Comparison of ENCODE assay signal across 10 cellular contexts in genomic region chr6:167288712-167289225, GRCh38. TPM values are rescaled to one million over a fixed set of nuclear protein-coding genes. Genes with fewer than 3 reads are reported as not detected.
A peak's percentile ranks its signal among the peaks of the same experiment; 100 is the strongest.
DNase-seq lines count a peak whose midpoint lies in the region; ATAC-seq and TF ChIP-seq lines count a peak whose summit lies in the region.
"Not testable (repeated sequence)": the region's sequence is repeated elsewhere in the genome, so short reads cannot be mapped to it uniquely, and the experiment has no call there.
"Had no signal": no experiment of that assay in that cellular context is flagged by ENCODE, and none has a peak within 500 bp of the region (broad histone marks: within the 10 kb centered on the region; RNA-seq: fewer than 3 reads in every experiment).

No MANE protein-coding gene starts in this region.

- not testable (repeated sequence) for TF ChIP-seq POLR2A in spleen (IDR thresholded peaks at IDR 0.05)

- H3K4me3 ChIP-seq in CD4-positive, CD25-positive, alpha-beta regulatory T cell (ENCODE audit: low read depth, low read length); colonic mucosa; spleen: not testable (repeated sequence)

- H3K36me3 ChIP-seq in CD4-positive, CD25-positive, alpha-beta regulatory T cell (ENCODE audit: control insufficient read depth, insufficient read depth, low read length); colonic mucosa; spleen: not testable (repeated sequence)

- CTCF ChIA-PET in WTC11 (lab: Charles Lee) = interaction anchor here (1.2 to 1.3 kb wide), 2 partner anchors 63 to 70 kb away, joined by 8 to 9 read pairs; no protein-coding TSS in a partner anchor

- WGBS in spleen, 5 donors = 21 to 23% (median 22%) methylated on average over 12 to 14 of the region's 14 CpGs

- not testable (repeated sequence) for H3K27me3 Mint-ChIP-seq in CD4-positive, CD25-positive, alpha-beta regulatory T cell; WTC11 (ENCODE audit: low read depth)

- H3K4me1 ChIP-seq in CD4-positive, CD25-positive, alpha-beta regulatory T cell (ENCODE audit: control insufficient read depth, insufficient read depth, low read length, poor library complexity, severe bottlenecking); colonic mucosa; spleen: not testable (repeated sequence)

- H3K9me3 Mint-ChIP-seq in CD4-positive, CD25-positive, alpha-beta regulatory T cell; WTC11: not testable (repeated sequence)

- intact Hi-C loops in colonic mucosa (cut with DNase I) = loop anchor here (10.0 kb wide), 1 partner anchor 66 kb away; no protein-coding TSS in a partner anchor
- intact Hi-C loops in spleen (cut with DNase I; ENCODE audit: low total_unique reads) = not testable (repeated sequence)

- peak; percentile 61 to 70 for ATAC-seq in CD4-positive, CD25-positive, alpha-beta regulatory T cell (ENCODE audit: low read depth in 2 of 2)
- ATAC-seq in GM19372 (IDR thresholded peaks at IDR 0.05; ENCODE audit: low read depth, unreplicated experiment) (peak; percentile 76), HG03159 (IDR thresholded peaks at IDR 0.05; ENCODE audit: unreplicated experiment) (peak; percentile 88), WTC11 (peak; percentile 71), left lobe of liver (peak; percentile 72)

- POLR2A ChIA-PET in WTC11 (lab: Charles Lee) = not testable (repeated sequence)

- not testable (repeated sequence) for H3K36me3 Mint-ChIP-seq in CD4-positive, CD25-positive, alpha-beta regulatory T cell; WTC11

- peak; percentile 59 for TF ChIP-seq CTCF in WTC11 (IDR thresholded peaks at IDR 0.05)
- TF ChIP-seq CTCF in colonic mucosa (IDR thresholded peaks at IDR 0.05) = peak; percentile 54
- TF ChIP-seq CTCF in spleen (IDR thresholded peaks at IDR 0.05 in 8 of 11, conservative IDR thresholded peaks at IDR 0.05 in 3 of 11) = peak in 6 of 11 experiments; percentile 47 to 76 (median 66)

- H3K27ac Mint-ChIP-seq in CD4-positive, CD25-positive, alpha-beta regulatory T cell; WTC11: not testable (repeated sequence)

- H3K9ac ChIP-seq in colonic mucosa (ENCODE audit: low read depth in 2 of 2, low read length in 2 of 2) = not testable (repeated sequence)

- H3K27ac ChIP-seq in CD4-positive, CD25-positive, alpha-beta regulatory T cell (ENCODE audit: insufficient read depth, low read length, poor library complexity, severe bottlenecking); colonic mucosa; spleen: not testable (repeated sequence)

- H3K27me3 ChIP-seq in CD4-positive, CD25-positive, alpha-beta regulatory T cell (ENCODE audit: control insufficient read depth, insufficient read depth, low read length); colonic mucosa; spleen (replicated peaks in 1 of 7): not testable (repeated sequence)

- peak in 2 of 3 donors; percentile 48 to 51 for DNase-seq in CD4-positive, CD25-positive, alpha-beta regulatory T cell
- DNase-seq in NCI-H2196 (lab: John Stamatoyannopoulos, UW; ENCODE audit: unreplicated experiment) = peak; percentile 1
- not testable (repeated sequence) for DNase-seq in WTC11 (ENCODE audit: low spot score); colonic mucosa; spleen
- peak; percentile 61 for DNase-seq in left lobe of liver (ENCODE audit: low spot score)

- not testable (repeated sequence) for H3K4me1 Mint-ChIP-seq in CD4-positive, CD25-positive, alpha-beta regulatory T cell
- peaks cover 32% of the 10 kb centered on the region for H3K4me1 Mint-ChIP-seq in WTC11

- H3K9me3 ChIP-seq in CD4-positive, CD25-positive, alpha-beta regulatory T cell (ENCODE audit: control insufficient read depth in 2 of 2, low read length in 2 of 2); colonic mucosa; spleen: not testable (repeated sequence)

- not testable (repeated sequence) for H3K4me3 Mint-ChIP-seq in CD4-positive, CD25-positive, alpha-beta regulatory T cell; WTC11

RNA-seq across cellular contexts. Expression of gene UNC93A, which starts 2.3 kb away (rescaled TPM):
- not detected for total RNA-seq in CD4-positive, CD25-positive, alpha-beta regulatory T cell
- not detected for polyA plus RNA-seq in CD4-positive, CD25-positive, alpha-beta regulatory T cell
- total RNA-seq in WTC11 (2021) (0.70 to 3.1 TPM (median 1.8 TPM) in 3 replicates), colonic mucosa (1 to 10 TPM in 1 of 2 donors, under 1 TPM in 1; 0.53 to 2.5 TPM), left lobe of liver (5.3 TPM), spleen (not detected)
- not detected for polyA plus RNA-seq in spleen
- total RNA-seq: cerebellum, pulmonary artery endothelial cell had no signal

RNA-seq across cellular contexts. Expression of gene TTLL2, which starts 36.1 kb away (rescaled TPM):
- not detected for total RNA-seq in CD4-positive, CD25-positive, alpha-beta regulatory T cell
- polyA plus RNA-seq in CD4-positive, CD25-positive, alpha-beta regulatory T cell = not detected
- total RNA-seq in WTC11 (2021) = not detected in 3 replicates
- total RNA-seq in colonic mucosa = not detected
- total RNA-seq in left lobe of liver = not detected
- total RNA-seq in spleen = not detected
- not detected for polyA plus RNA-seq in spleen
- total RNA-seq: cerebellum, pulmonary artery endothelial cell had no signal
